In genomic region chrX:103356023-103356798, GRCh38 we compare ENCODE assay signal across 8 cellular contexts. TPM values are rescaled to one million over a fixed set of nuclear protein-coding genes. Genes with fewer than 3 reads are reported as not detected.
DNase-seq lines count a peak whose midpoint lies in the region; ATAC-seq, FAIRE-seq and TF ChIP-seq lines count a peak whose summit lies in the region.

TCEAL9 (plus strand) TSS chrX:103356506; CDS start chrX:103357685, 1,179 bp downstream.

- TF ChIP-seq EP300 in ovary (IDR thresholded peaks at IDR 0.05): no peak

- no peaks in the 10 kb centered on the region for H3K9me3 ChIP-seq in right cardiac atrium (ENCODE audit: control insufficient read depth, low read length)
- H3K9me3 ChIP-seq in ovary: no peaks in the 10 kb centered on the region

- intact Hi-C loops in right cardiac atrium (cut with DNase I) (no loop called here), ovary (cut with DNase I) (no loop called here)

- H3K27ac ChIP-seq in right cardiac atrium (ENCODE audit: low read length) (peak within 1 kb of the TSS; percentile 91), ovary (peak within 1 kb of the TSS; percentile 87 to 97)

- 3% methylated on average over 19 of the region's 19 CpGs for WGBS in right cardiac atrium
- 23 to 29% (median 27%) methylated on average over 19 of the region's 19 CpGs for WGBS in ovary, 3 donors

- H3K4me1 ChIP-seq in right cardiac atrium (ENCODE audit: control insufficient read depth, insufficient read depth, low read length) (no peaks in the 10 kb centered on the region), ovary (ENCODE audit: insufficient read depth) (no peaks in the 10 kb centered on the region)

- peak; percentile 94 for TF ChIP-seq POLR2A in ovary (IDR thresholded peaks at IDR 0.05)

- peak; percentile 47 for FAIRE-seq in GM19239 (lab: Jason Lieb, UNC)

- peak; percentile 57 for DNase-seq in AG08395 (ENCODE audit: low spot score)
- no peak for DNase-seq in GM19239 (ENCODE audit: insufficient read length, low spot score)
- DNase-seq in NCI-H345 (lab: John Stamatoyannopoulos, UW): peak; percentile 77
- DNase-seq in astrocyte of the hippocampus (ENCODE audit: low read depth, low spot score): peak; percentile 79
- peak; percentile 61 to 81 (median 77) for DNase-seq in right cardiac atrium
- peak; percentile 79 to 87 (median 80) for DNase-seq in ovary
- no peak for DNase-seq in Kasumi-1 (lab: John Stamatoyannopoulos, UW)
- no peak for DNase-seq in GM10266 (ENCODE audit: extremely low spot score)

- H3K36me3 ChIP-seq in ovary: no peaks in the 10 kb centered on the region

- H3K4me3 ChIP-seq in right cardiac atrium (ENCODE audit: low read length): peak within 1 kb of the TSS; percentile 93
- peak within 1 kb of the TSS; percentile 56 for H3K4me3 ChIP-seq in ovary

- no peak for TF ChIP-seq CTCF in ovary (IDR thresholded peaks at IDR 0.05)
- no peak for TF ChIP-seq CTCF in GM10266 (IDR thresholded peaks at IDR 0.05; ENCODE audit: control insufficient read depth, insufficient read depth, low read depth, missing control alignments)

- H3K27me3 ChIP-seq in right cardiac atrium (ENCODE audit: control insufficient read depth, insufficient read depth) (no peaks in the 10 kb centered on the region), ovary (no peaks in the 10 kb centered on the region)

- ATAC-seq in right cardiac atrium: peak; percentile 97

RNA-seq across cellular contexts. Expression of gene TCEAL9, which starts in this region (rescaled TPM):
- total RNA-seq in right cardiac atrium (10 to 100 TPM; 32.2 to 47.0 (median 35.2) TPM), ovary (100 to 1,000 TPM in 5 of 7 donors, 10 to 100 TPM in 2; 78.0 to 246 (median 139) TPM)
- polyA plus RNA-seq in right cardiac atrium (99.5 TPM), ovary (100 to 1,000 TPM; 216 to 223 TPM)

Comparison
In these comparisons a context has a peak if more than half of its experiments do, and no peak if none do; other contexts are left out.
1. DNase-seq: peak in AG08395 (single experiment), NCI-H345 (single experiment), astrocyte of the hippocampus (single experiment), right cardiac atrium (3 of 3) and ovary (5 of 5); none in GM19239 (single experiment), Kasumi-1 (0 of 2) and GM10266 (single experiment).